In the genomic region with DNA sequence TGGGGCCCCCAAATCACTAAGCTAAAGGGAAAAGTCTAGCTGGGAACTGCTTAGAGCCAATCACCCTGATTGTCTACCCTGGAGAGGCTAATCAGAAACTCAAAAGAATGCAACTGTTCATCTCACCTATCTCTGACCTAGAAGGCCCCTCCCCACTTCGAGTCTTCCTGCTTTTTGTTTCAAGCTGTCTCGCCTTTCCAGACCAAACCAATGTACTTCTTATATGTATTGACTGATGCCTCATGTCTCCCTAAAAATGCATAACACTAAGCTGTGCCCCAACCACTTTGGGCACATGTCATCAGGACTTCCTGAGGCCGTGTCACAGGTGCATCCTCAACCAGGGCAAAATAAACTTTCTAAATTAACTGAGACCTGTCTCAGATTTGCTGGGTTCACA, we compare ENCODE assay signal across 19 cellular contexts.
A peak's percentile ranks its signal among the peaks of the same experiment; 100 is the strongest.
DNase-seq lines count a peak whose midpoint lies in the region; ATAC-seq, FAIRE-seq and TF ChIP-seq lines count a peak whose summit lies in the region.
"Had no signal": no experiment of that assay in that cellular context is flagged by ENCODE, and none has a peak within 500 bp of the region (broad histone marks: within the 10 kb centered on the region; RNA-seq: fewer than 3 reads in every experiment).

No MANE protein-coding gene starts in this region.

- intact Hi-C loops in pancreas (cut with DNase I), result no loop called here

- H3K36me3 Mint-ChIP-seq in GM23338 (ENCODE audit: low read depth), result peaks cover 54% of the 10 kb centered on the region
- H3K36me3 Mint-ChIP-seq in glutamatergic neuron (ENCODE audit: unreplicated experiment), result no peaks in the 10 kb centered on the region
- H3K36me3 Mint-ChIP-seq in nephron progenitor cell (ENCODE audit: low read depth), result peaks cover 58% of the 10 kb centered on the region
- H3K36me3 Mint-ChIP-seq in HFFc6 (ENCODE audit: low read depth), result peaks cover 36% of the 10 kb centered on the region

- H3K4me2 ChIP-seq in GM23338, result peak overlapping the region; percentile 17

- H3K27ac ChIP-seq in GM23338 (ENCODE audit: low read depth) (peak overlapping the region; percentile 94), pancreas (no peak overlapping the region)
- H3K27ac ChIP-seq: left lung had no signal

- H3K4me3 ChIP-seq in GM23338, result 0 out of 2 replicates have a peak overlapping the region, but pooled peaks have one; percentile 2
- no peak overlapping the region for H3K4me3 ChIP-seq in pancreas
- H3K4me3 ChIP-seq: left lung, skin epidermis, testis had no signal

- H3K9me3 Mint-ChIP-seq in GM23338 (no peaks in the 10 kb centered on the region), glutamatergic neuron (ENCODE audit: unreplicated experiment) (peaks cover 8% of the 10 kb centered on the region), nephron progenitor cell (no peaks in the 10 kb centered on the region), HFFc6 (no peaks in the 10 kb centered on the region)

- peaks cover 26% of the 10 kb centered on the region for H3K79me2 ChIP-seq in GM23338 (replicated peaks; ENCODE audit: insufficient read depth)

- peaks cover 43% of the 10 kb centered on the region for H3K4me1 ChIP-seq in GM23338 (ENCODE audit: insufficient read depth)
- H3K4me1 ChIP-seq in pancreas, result no peaks in the 10 kb centered on the region
- H3K4me1 ChIP-seq: testis had no signal

- H3K36me3 ChIP-seq in GM23338 (ENCODE audit: insufficient read depth) (no peaks in the 10 kb centered on the region), pancreas (no peaks in the 10 kb centered on the region)

- no peaks in the 10 kb centered on the region for H3K9me3 ChIP-seq in pancreas
- H3K9me3 ChIP-seq: left lung, testis had no signal

- peak overlapping the region; percentile 99 for H3K27ac Mint-ChIP-seq in GM23338
- peak overlapping the region; percentile 46 for H3K27ac Mint-ChIP-seq in glutamatergic neuron (ENCODE audit: unreplicated experiment)
- H3K27ac Mint-ChIP-seq in nephron progenitor cell, result peak overlapping the region; percentile 83
- H3K27ac Mint-ChIP-seq in HFFc6, result no peak overlapping the region
- H3K27ac Mint-ChIP-seq: T-helper 17 cell had no signal

- no peak overlapping the region for H2AFZ ChIP-seq in GM23338

- H3F3A ChIP-seq in GM23338 (replicated peaks; ENCODE audit: low read depth), result no peaks in the 10 kb centered on the region

- H3K4me1 Mint-ChIP-seq in GM23338, result peaks cover 62% of the 10 kb centered on the region
- peaks cover 36% of the 10 kb centered on the region for H3K4me1 Mint-ChIP-seq in glutamatergic neuron (ENCODE audit: low read depth, unreplicated experiment)
- H3K4me1 Mint-ChIP-seq in nephron progenitor cell, result peaks cover 24% of the 10 kb centered on the region
- peaks cover 51% of the 10 kb centered on the region for H3K4me1 Mint-ChIP-seq in HFFc6 (ENCODE audit: low read depth)
- H3K4me1 Mint-ChIP-seq: T-helper 17 cell had no signal

- no peaks in the 10 kb centered on the region for H4K20me1 ChIP-seq in GM23338 (replicated peaks; ENCODE audit: insufficient read depth)

- no peak for FAIRE-seq in pancreas (lab: Jason Lieb, UNC)
- FAIRE-seq: G401.6 had no signal

- H3K4me3 Mint-ChIP-seq in GM23338, result peak overlapping the region; percentile 51
- H3K4me3 Mint-ChIP-seq in glutamatergic neuron (ENCODE audit: unreplicated experiment), result peak overlapping the region; percentile 0
- no peak overlapping the region for H3K4me3 Mint-ChIP-seq in nephron progenitor cell
- no peak overlapping the region for H3K4me3 Mint-ChIP-seq in HFFc6
- H3K4me3 Mint-ChIP-seq: T-helper 17 cell had no signal

- DNase-seq in GM23338 (ENCODE audit: low spot score) (peak; percentile 83), RPMI8226 (peak; percentile 8), glutamatergic neuron (no peak), nephron progenitor cell (no peak), HFFc6 (no peak), pancreas (no peak)
- DNase-seq: Calu3; effector memory CD4-positive, alpha-beta T cell; hypothalamus; left lung; NCI-H146; NCI-H226; posterior cingulate gyrus; T-helper 17 cell; testis had no signal

- ATAC-seq in GM23338, result peak; percentile 90
- no peak for ATAC-seq in GM19324 (IDR thresholded peaks at IDR 0.05; ENCODE audit: low FRiP score, unreplicated experiment)
- ATAC-seq in pancreas, result no peak
- ATAC-seq: activated CD4-positive, CD25-positive, alpha-beta regulatory T cell treated with anti-CD3 and anti-CD28 coated beads, Interleukin-2, amount 50 U/mL, for 24 hours; left lung; T-helper 17 cell had no signal

- H3K27me3 ChIP-seq in GM23338 (ENCODE audit: insufficient read depth), result no peaks in the 10 kb centered on the region
- H3K27me3 ChIP-seq in pancreas, result no peaks in the 10 kb centered on the region
- H3K27me3 ChIP-seq: left lung, testis had no signal

- H3K27me3 Mint-ChIP-seq in GM23338 (ENCODE audit: insufficient read depth, low read depth, poor library complexity), result peaks cover 6% of the 10 kb centered on the region
- peaks cover 6% of the 10 kb centered on the region for H3K27me3 Mint-ChIP-seq in glutamatergic neuron (ENCODE audit: unreplicated experiment)
- H3K27me3 Mint-ChIP-seq in nephron progenitor cell (ENCODE audit: low read depth, poor library complexity), result no peaks in the 10 kb centered on the region
- H3K27me3 Mint-ChIP-seq in HFFc6 (ENCODE audit: insufficient read depth), result no peaks in the 10 kb centered on the region
- H3K27me3 Mint-ChIP-seq: T-helper 17 cell had no signal

- no peaks in the 10 kb centered on the region for H3K9me2 ChIP-seq in GM23338 (ENCODE audit: insufficient read depth)

- no peak for TF ChIP-seq CTCF in GM23338 (conservative IDR thresholded peaks at IDR 0.05; ENCODE audit: low read depth in 2 of 2)
- no peak for TF ChIP-seq CTCF in glutamatergic neuron (IDR thresholded peaks at IDR 0.05; ENCODE audit: partially characterized antibody, unreplicated experiment)
- no peak for TF ChIP-seq CTCF in nephron progenitor cell (IDR thresholded peaks at IDR 0.05)
- no peak for TF ChIP-seq CTCF in HFFc6 (IDR thresholded peaks at IDR 0.05)
- no peak for TF ChIP-seq CTCF in pancreas (IDR thresholded peaks at IDR 0.05)

- WGBS in pancreas, 2 donors, result 70 to 74% methylated on average over 3 of the region's 3 CpGs

TF ChIP-seq in GM23338, 12 proteins besides CTCF, POLR2A, EP300 and RAD21 (continues in another document):
- TF ChIP-seq EZH2 (IDR thresholded peaks at IDR 0.05; ENCODE audit: low read depth, unreplicated experiment), result no peak
- no peak for TF ChIP-seq EZH2phosphoT487 (IDR thresholded peaks at IDR 0.05; ENCODE audit: unreplicated experiment)
- TF ChIP-seq STAT1 (IDR thresholded peaks at IDR 0.05; ENCODE audit: unreplicated experiment), result no peak
- no peak for TF ChIP-seq JUNB (IDR thresholded peaks at IDR 0.05; ENCODE audit: unreplicated experiment)
- no peak for TF ChIP-seq ZNF114 (CRISPR knock-in tag; IDR thresholded peaks at IDR 0.05)

Comparison
In these comparisons a context has a peak if more than half of its experiments do, and no peak if none do; other contexts are left out.
1. DNase-seq: peak in GM23338 (single experiment) and RPMI8226 (single experiment); none in glutamatergic neuron (single experiment), nephron progenitor cell (single experiment), HFFc6 (single experiment) and pancreas (0 of 6).
2. H3K4me3 Mint-ChIP-seq: peak in GM23338 (single experiment) and glutamatergic neuron (single experiment); none in nephron progenitor cell (single experiment) and HFFc6 (single experiment).